In genomic region chr17:76264425-76264754, GRCh38 we compare ENCODE assay signal across 8 cellular contexts. TPM values are rescaled to one million over a fixed set of nuclear protein-coding genes. Genes with fewer than 3 reads are reported as not detected.
DNase-seq lines count a peak whose midpoint lies in the region; ATAC-seq and TF ChIP-seq lines count a peak whose summit lies in the region.

No MANE protein-coding gene starts in this region.

- 0 out of 2 replicates have a peak overlapping the region, but pooled peaks have one; percentile 22 for H3K27ac ChIP-seq in GM23338 (ENCODE audit: low read depth)
- peak overlapping the region in 1 of 2 donors; percentile 76 for H3K27ac ChIP-seq in aorta (ENCODE audit: low read depth in 1 of 2, low read length in 2 of 2)

- TF ChIP-seq CTCF in AG09309 (IDR thresholded peaks at IDR 0.05; ENCODE audit: control insufficient read depth, insufficient read depth, low read depth, low read length, missing control alignments), result no peak
- TF ChIP-seq CTCF in GM23338 (conservative IDR thresholded peaks at IDR 0.05; ENCODE audit: low read depth in 2 of 2), result no peak
- TF ChIP-seq CTCF in mesothelial cell of epicardium (IDR thresholded peaks at IDR 0.05; ENCODE audit: unreplicated experiment), result no peak

- no peaks in the 10 kb centered on the region for H3K9me3 Mint-ChIP-seq in GM23338
- H3K9me3 Mint-ChIP-seq in activated naive CD4-positive, alpha-beta T cell treated with anti-CD3 and anti-CD28 coated beads, Interleukin-2, amount 50 U/mL, for 72 hours, result no peaks in the 10 kb centered on the region
- no peaks in the 10 kb centered on the region for H3K9me3 Mint-ChIP-seq in mesothelial cell of epicardium

- H3K27me3 Mint-ChIP-seq in GM23338 (ENCODE audit: insufficient read depth, low read depth, poor library complexity), result peaks cover 14% of the 10 kb centered on the region
- H3K27me3 Mint-ChIP-seq in mesothelial cell of epicardium (ENCODE audit: low read depth), result no peaks in the 10 kb centered on the region

- H3K4me1 Mint-ChIP-seq in GM23338 (peaks cover 40% of the 10 kb centered on the region), mesothelial cell of epicardium (peaks cover 36% of the 10 kb centered on the region)

- peaks cover 22% of the 10 kb centered on the region; the same call in 1 of the 2 replicates for H3K4me1 ChIP-seq in GM23338 (ENCODE audit: insufficient read depth)
- no peaks in the 10 kb centered on the region for H3K4me1 ChIP-seq in aorta (ENCODE audit: control insufficient read depth in 1 of 2, insufficient read depth in 2 of 2, low read length in 2 of 2)

- H3K36me3 Mint-ChIP-seq in GM23338 (ENCODE audit: low read depth) (peaks cover 7% of the 10 kb centered on the region; the same call in 2 of the 3 replicates), mesothelial cell of epicardium (no peaks in the 10 kb centered on the region)
- peaks cover 20 to 44% of the 10 kb centered on the region in 2 donors for H3K36me3 Mint-ChIP-seq in activated naive CD4-positive, alpha-beta T cell treated with anti-CD3 and anti-CD28 coated beads, Interleukin-2, amount 50 U/mL, for 72 hours

- peak overlapping the region; percentile 36 for H3K4me3 ChIP-seq in AG09309 (ENCODE audit: control insufficient read depth, low read depth, low read length)
- H3K4me3 ChIP-seq in GM23338, result peak overlapping the region; percentile 29; the same call in 1 of the 2 replicates
- H3K4me3 ChIP-seq in aorta (ENCODE audit: low read length in 2 of 2), result no peak overlapping the region

- WGBS in aorta, 2 donors, result 18 to 23% methylated on average over 9 of the region's 9 CpGs

- peak overlapping the region; percentile 68 for H3K4me2 ChIP-seq in GM23338

- H3K79me2 ChIP-seq in GM23338 (replicated peaks; ENCODE audit: insufficient read depth), result peaks cover 21% of the 10 kb centered on the region

- H3K27me3 ChIP-seq in GM23338 (ENCODE audit: insufficient read depth) (no peaks in the 10 kb centered on the region), aorta (ENCODE audit: control insufficient read depth in 1 of 2, insufficient read depth in 2 of 2, low read length in 1 of 2) (no peaks in the 10 kb centered on the region)

- no peaks in the 10 kb centered on the region for H3K9me2 ChIP-seq in GM23338 (ENCODE audit: insufficient read depth)

- H3F3A ChIP-seq in GM23338 (replicated peaks; ENCODE audit: low read depth), result 0 out of 2 replicates have a peak, but pooled peaks cover 5% of the 10 kb centered on the region

- H2AFZ ChIP-seq in GM23338, result no peak overlapping the region

- DNase-seq in AG09309 (ENCODE audit: low read depth) (no peak), GM23338 (ENCODE audit: low spot score) (no peak), mesothelial cell of epicardium (ENCODE audit: low spot score in 2 of 2, unreplicated experiment in 2 of 2) (no peak), aorta (no peak), GM03348 (ENCODE audit: low spot score) (no peak), KG1 (lab: John Stamatoyannopoulos, UW) (no peak), AG08395 (ENCODE audit: low spot score) (no peak)
- DNase-seq in activated naive CD4-positive, alpha-beta T cell treated with anti-CD3 and anti-CD28 coated beads, Interleukin-2, amount 50 U/mL, for 72 hours (ENCODE audit: low spot score in 2 of 2), result no peak

- no peaks in the 10 kb centered on the region for H3K36me3 ChIP-seq in GM23338 (ENCODE audit: insufficient read depth)
- H3K36me3 ChIP-seq in aorta (ENCODE audit: control insufficient read depth in 1 of 2, insufficient read depth in 2 of 2, low read length in 1 of 2), result no peaks in the 10 kb centered on the region

- intact Hi-C loops in aorta (cut with DNase I), result no loop called here

- ATAC-seq in GM23338 (no peak), aorta (ENCODE audit: low FRiP score) (no peak)
- ATAC-seq in activated naive CD4-positive, alpha-beta T cell treated with anti-CD3 and anti-CD28 coated beads, Interleukin-2, amount 50 U/mL, for 72 hours, result no peak

- H3K27ac Mint-ChIP-seq in GM23338 (peak overlapping the region; percentile 96), mesothelial cell of epicardium (peak overlapping the region; percentile 91)
- H3K27ac Mint-ChIP-seq in activated naive CD4-positive, alpha-beta T cell treated with anti-CD3 and anti-CD28 coated beads, Interleukin-2, amount 50 U/mL, for 72 hours, result peak overlapping the region; percentile 98 to 99

- H4K20me1 ChIP-seq in GM23338 (replicated peaks; ENCODE audit: insufficient read depth), result no peaks in the 10 kb centered on the region

- H3K9me3 ChIP-seq in aorta (ENCODE audit: control insufficient read depth, low read length), result no peaks in the 10 kb centered on the region

- H3K4me3 Mint-ChIP-seq in GM23338 (peak overlapping the region; percentile 65), mesothelial cell of epicardium (peak overlapping the region; percentile 65)

TF ChIP-seq in GM23338, 12 proteins besides CTCF, POLR2A, EP300 and RAD21 (continues in another document):
- TF ChIP-seq ZNF331 (CRISPR knock-in tag; IDR thresholded peaks at IDR 0.05; ENCODE audit: low read depth), result no peak
- TF ChIP-seq NANOG (IDR thresholded peaks at IDR 0.05; ENCODE audit: borderline replicate concordance), result no peak
- no peak for TF ChIP-seq REST (IDR thresholded peaks at IDR 0.05; ENCODE audit: unreplicated experiment)
- no peak for TF ChIP-seq EZH2 (IDR thresholded peaks at IDR 0.05; ENCODE audit: low read depth, unreplicated experiment)
- TF ChIP-seq JUNB (IDR thresholded peaks at IDR 0.05; ENCODE audit: unreplicated experiment), result no peak
- no peak for TF ChIP-seq CREB1 (CRISPR knock-in tag; IDR thresholded peaks at IDR 0.05; ENCODE audit: low read depth)
- TF ChIP-seq EZH2phosphoT487 (IDR thresholded peaks at IDR 0.05; ENCODE audit: unreplicated experiment), result no peak
- TF ChIP-seq ETS1 (IDR thresholded peaks at IDR 0.05), result no peak
- TF ChIP-seq POLR2AphosphoS5 (IDR thresholded peaks at IDR 0.05; ENCODE audit: low read depth), result no peak
- no peak for TF ChIP-seq ZNF114 (CRISPR knock-in tag; IDR thresholded peaks at IDR 0.05)

RNA-seq across cellular contexts. Expression of gene UBALD2, which starts 0.8 kb away (rescaled TPM):
- total RNA-seq in GM23338 (2014; rRNA removed; shearing (Covaris generic)), result 3.1 and 3.5 TPM in 2 replicates
- polyA plus RNA-seq in GM23338 (2016; fragmentation: Nextera tagmentation; extraction: Ambion mirVana) (2.2 and 3.3 TPM in 2 replicates), aorta (10 to 100 TPM; 23.2 to 27.7 TPM)
- 100 to 1,000 TPM; 262 to 294 TPM for total RNA-seq in activated naive CD4-positive, alpha-beta T cell treated with anti-CD3 and anti-CD28 coated beads, Interleukin-2, amount 50 U/mL, for 72 hours
- total RNA-seq in mesothelial cell of epicardium (25.3 to 26.4 TPM (median 25.7 TPM) in 3 replicates), aorta (10 to 100 TPM; 25.8 to 30.2 TPM)

RNA-seq across cellular contexts. Expression of gene RNF157, which starts 24.1 kb away (rescaled TPM):
- 11.7 and 13.8 TPM in 2 replicates for total RNA-seq in GM23338 (2014; rRNA removed; shearing (Covaris generic))
- polyA plus RNA-seq in GM23338 (2016; fragmentation: Nextera tagmentation; extraction: Ambion mirVana), result 7.8 and 8.5 TPM in 2 replicates
- 10 to 100 TPM; 22.0 to 35.1 TPM for total RNA-seq in activated naive CD4-positive, alpha-beta T cell treated with anti-CD3 and anti-CD28 coated beads, Interleukin-2, amount 50 U/mL, for 72 hours
- total RNA-seq in mesothelial cell of epicardium, result 6.8 to 8.0 TPM (median 7.8 TPM) in 3 replicates
- total RNA-seq in aorta, result 1 to 10 TPM; 1.7 to 2.0 TPM
- polyA plus RNA-seq in aorta, result 1 to 10 TPM in 1 of 2 donors, under 1 TPM in 1; 0.36 to 3.8 TPM

RNA-seq across cellular contexts. Expression of gene QRICH2, which starts 43.7 kb away (rescaled TPM):
- total RNA-seq in GM23338 (2014; rRNA removed; shearing (Covaris generic)), result 3.7 and 4.0 TPM in 2 replicates
- polyA plus RNA-seq in GM23338 (2016; fragmentation: Nextera tagmentation; extraction: Ambion mirVana) (1.1 and 2.2 TPM in 2 replicates), aorta (10 to 100 TPM in 1 of 2 donors, 1 to 10 TPM in 1; 1.4 to 12.8 TPM)
- 1 to 10 TPM in 1 of 2 donors, under 1 TPM in 1; 0.46 to 1.8 TPM for total RNA-seq in activated naive CD4-positive, alpha-beta T cell treated with anti-CD3 and anti-CD28 coated beads, Interleukin-2, amount 50 U/mL, for 72 hours
- total RNA-seq in mesothelial cell of epicardium (7.2 to 8.6 TPM (median 7.7 TPM) in 3 replicates), aorta (1 to 10 TPM; 3.4 to 4.2 TPM)

Comparison
In these comparisons a context has a peak if more than half of its experiments do, and no peak if none do; other contexts are left out.
1. H3K4me3 ChIP-seq: peak in AG09309 (single experiment) and GM23338 (single experiment); none in aorta (0 of 2).
2. Peak in every context shown above with its lines, with median percentiles within 50 percentile points of each other: H3K27ac Mint-ChIP-seq.